ENCODE assay signal across 30 cellular contexts in the genomic region with DNA sequence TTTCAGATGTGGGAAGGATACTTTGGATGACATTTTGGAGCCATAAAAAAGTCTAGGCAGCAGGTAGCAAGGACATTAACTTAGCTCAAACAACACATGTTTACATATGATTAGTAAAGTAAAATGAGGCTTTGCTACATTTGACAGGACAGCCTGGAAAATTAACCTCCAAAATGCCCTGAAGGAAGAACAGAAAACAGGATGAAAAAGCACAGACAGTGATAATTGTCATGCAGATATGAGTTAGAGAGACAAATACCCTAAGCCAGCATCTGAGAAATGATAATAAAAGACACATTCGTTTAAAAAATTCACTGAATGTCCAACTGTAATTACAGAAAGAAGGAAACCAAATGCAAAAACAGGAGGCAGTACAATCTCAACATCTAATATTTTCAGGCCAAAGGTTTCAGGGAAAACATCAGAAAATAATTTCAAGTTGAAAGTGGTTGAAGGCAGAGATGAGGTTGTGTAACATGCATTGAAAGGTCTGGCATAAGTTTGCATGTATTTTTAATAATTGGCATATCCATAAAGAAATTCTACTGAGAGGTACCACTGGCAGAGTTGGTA.
"Had no signal": no experiment of that assay in that cellular context is flagged by ENCODE, and none has a peak within 500 bp of the region (broad histone marks: within the 10 kb centered on the region; RNA-seq: fewer than 3 reads in every experiment).

No MANE protein-coding gene starts in this region.

- H3K4me3 ChIP-seq: K562, PC-9 had no signal

- H3K27ac ChIP-seq: brain microvascular endothelial cell, PC-9, RWPE1 had no signal

- DNase-seq: activated CD4-positive, alpha-beta T cell treated with anti-CD3 and anti-CD28 coated beads, Interleukin-2, amount 10 ng/mL, durations not matched to agents 24 days and 14 days; activated CD4-positive, alpha-beta T cell treated with anti-CD3 and anti-CD28 coated beads, Interleukin-2, amount 50 U/mL, for 4 hours; activated CD8-positive, alpha-beta T cell treated with anti-CD3 and anti-CD28 coated beads for 36 hours; activated effector memory CD4-positive, alpha-beta T cell treated with anti-CD3 and anti-CD28 coated beads, Interleukin-2, amount 50 U/mL, for 16 hours; activated naive CD4-positive, alpha-beta T cell; activated naive CD4-positive, alpha-beta T cell treated with anti-CD3 and anti-CD28 coated beads, Interleukin-2, amount 50 U/mL, for 16 hours; activated naive CD8-positive, alpha-beta T cell treated with anti-CD3 and anti-CD28 coated beads for 36 hours; activated T-cell treated with anti-CD3 and anti-CD28 coated beads, Interleukin-2, amount 50 U/mL, for 1 hour; activated T-cell treated with anti-CD3 and anti-CD28 coated beads, Interleukin-2, amount 50 U/mL, for 72 hours; amniotic stem cell; aorta; brain microvascular endothelial cell; central memory CD4-positive, alpha-beta T cell; NCI-H1048; NCI-H1105 treated with DMSO at 0.1 percent for 48 hours; NCI-H1436; NCI-H1694; NCI-H2107; NCI-H2171 treated with DMSO at 0.1 percent for 48 hours; NCI-H2227 treated with DMSO at 0.1 percent for 48 hours; NCI-H446; NCI-H510A treated with DMSO at 0.1 percent for 48 hours; NK-92 treated with Interleukin-12 subunit alpha and Interleukin-12 subunit beta, amount 100 ng/mL, for 24 hours; PC-9; SIG-M5; T1000 had no signal

- H3K4me2 ChIP-seq: PC-9 had no signal

- ATAC-seq: activated CD8-positive, alpha-beta T cell treated with anti-CD3 and anti-CD28 coated beads for 36 hours; activated T-cell treated with anti-CD3 and anti-CD28 coated beads, Interleukin-2, amount 50 U/mL, for 72 hours; activated T-helper 17 cell treated with anti-CD3 and anti-CD28 coated beads, Interleukin-2, amount 50 U/mL, for 72 hours; K562; Right ventricle myocardium inferior had no signal

- H3K36me3 ChIP-seq: brain microvascular endothelial cell had no signal

- H2AFZ ChIP-seq: PC-9 had no signal

- H3K27me3 ChIP-seq: brain microvascular endothelial cell had no signal
